In genomic region chr12:121765573-121765972, GRCh38 we compare ENCODE assay signal across 12 cellular contexts. TPM values are rescaled to one million over a fixed set of nuclear protein-coding genes. Genes with fewer than 3 reads are reported as not detected.
A peak's percentile ranks its signal among the peaks of the same experiment; 100 is the strongest.
DNase-seq lines count a peak whose midpoint lies in the region; ATAC-seq and TF ChIP-seq lines count a peak whose summit lies in the region.
"Had no signal": no experiment of that assay in that cellular context is flagged by ENCODE, and none has a peak within 500 bp of the region (broad histone marks: within the 10 kb centered on the region; RNA-seq: fewer than 3 reads in every experiment).

No MANE protein-coding gene starts in this region.

- POLR2A ChIA-PET in A673 (lab: Charles Lee; ENCODE audit: low non-redundant PET) (no interaction called here), HEK293 (lab: Yijun Ruan, JAX) (interaction anchor here (0.6 to 1.0 kb wide), 4 partner anchors 17 to 75 kb away, joined by 3 to 4 read pairs (median 4); no protein-coding TSS in a partner anchor)

- peak overlapping the region; percentile 99 for H3K27ac Mint-ChIP-seq in glutamatergic neuron (ENCODE audit: unreplicated experiment)

- H3K9me3 ChIP-seq in A673 (ENCODE audit: low read depth, low read length, poor library complexity, severe bottlenecking), result no peaks in the 10 kb centered on the region
- no peaks in the 10 kb centered on the region for H3K9me3 ChIP-seq in HEK293 (ENCODE audit: control insufficient read depth, insufficient read depth, low read depth, low read length)
- no peaks in the 10 kb centered on the region for H3K9me3 ChIP-seq in WERI-Rb-1 (ENCODE audit: severe bottlenecking)
- no peaks in the 10 kb centered on the region for H3K9me3 ChIP-seq in MM.1S (replicated peaks; ENCODE audit: insufficient read depth, low read length)
- H3K9me3 ChIP-seq in upper lobe of right lung, result no peaks in the 10 kb centered on the region
- H3K9me3 ChIP-seq: tibial artery had no signal

- intact Hi-C loops in A673 (cut with micrococcal nuclease; ENCODE audit: unreplicated experiment), result no loop called here
- intact Hi-C loops in upper lobe of right lung (cut with DNase I), result no loop called here

- H2AFZ ChIP-seq in MM.1S (ENCODE audit: low read length), result no peak overlapping the region

- no peak overlapping the region for H3K27ac ChIP-seq in A673 (ENCODE audit: low read depth, low read length, poor library complexity, severe bottlenecking)
- no peak overlapping the region for H3K27ac ChIP-seq in HEK293 (ENCODE audit: extremely low read depth, low read depth, low read length)
- H3K27ac ChIP-seq in WERI-Rb-1, result peak overlapping the region; percentile 94
- H3K27ac ChIP-seq in MM.1S (ENCODE audit: low read length), result no peak overlapping the region
- H3K27ac ChIP-seq in upper lobe of right lung, result no peak overlapping the region
- H3K27ac ChIP-seq: tibial artery had no signal

- no peak overlapping the region for H3K4me3 Mint-ChIP-seq in glutamatergic neuron (ENCODE audit: unreplicated experiment)

- ATAC-seq in GM18517 (IDR thresholded peaks at IDR 0.05; ENCODE audit: unreplicated experiment) (no peak), upper lobe of right lung (no peak), GM21447 (IDR thresholded peaks at IDR 0.05; ENCODE audit: unreplicated experiment) (no peak)

- DNase-seq in A673 (ENCODE audit: low spot score) (peak; percentile 74), WERI-Rb-1 (peak; percentile 86), glutamatergic neuron (peak; percentile 48), MM.1S (no peak), upper lobe of right lung (no peak)
- DNase-seq: C1 segment of cervical spinal cord; effector CD8-positive, alpha-beta T cell; NCI-H146; tibial artery had no signal

- H3K36me3 Mint-ChIP-seq in glutamatergic neuron (ENCODE audit: unreplicated experiment), result no peaks in the 10 kb centered on the region

- H3K27me3 ChIP-seq in A673 (replicated peaks; ENCODE audit: insufficient read depth, low read depth, low read length, poor library complexity), result no peaks in the 10 kb centered on the region
- no peaks in the 10 kb centered on the region for H3K27me3 ChIP-seq in WERI-Rb-1 (ENCODE audit: insufficient read depth, low read depth, severe bottlenecking)
- no peaks in the 10 kb centered on the region for H3K27me3 ChIP-seq in MM.1S (replicated peaks; ENCODE audit: insufficient read depth, low read length)
- no peaks in the 10 kb centered on the region for H3K27me3 ChIP-seq in upper lobe of right lung
- H3K27me3 ChIP-seq: tibial artery had no signal

- no TSS peak for BruUV-seq in A673 (replicated peaks; lab: Mats Ljungman, UMichigan)

- no peaks in the 10 kb centered on the region for H4K20me1 ChIP-seq in MM.1S (ENCODE audit: insufficient read depth, low read length)

- H3K4me1 ChIP-seq in A673 (ENCODE audit: insufficient read depth, low read length, poor library complexity, severe bottlenecking) (no peaks in the 10 kb centered on the region), HEK293 (ENCODE audit: control insufficient read depth, insufficient read depth, low read length) (peaks cover 8% of the 10 kb centered on the region), MM.1S (ENCODE audit: low read length) (no peaks in the 10 kb centered on the region), upper lobe of right lung (no peaks in the 10 kb centered on the region)

- H3K9me3 Mint-ChIP-seq in glutamatergic neuron (ENCODE audit: unreplicated experiment), result peaks cover 20% of the 10 kb centered on the region

- H3K4me2 ChIP-seq in MM.1S (ENCODE audit: low read depth, low read length), result no peak overlapping the region

- no peak overlapping the region for H3K9ac ChIP-seq in MM.1S (ENCODE audit: low read length)

- peaks cover 14% of the 10 kb centered on the region for H3K27me3 Mint-ChIP-seq in glutamatergic neuron (ENCODE audit: unreplicated experiment)

- TF ChIP-seq CTCF in A673 (conservative IDR thresholded peaks at IDR 0.05; ENCODE audit: low read depth, low read length), result no peak
- TF ChIP-seq CTCF in HEK293 (tag by site-specific recombination; IDR thresholded peaks at IDR 0.05), result no peak
- no peak for TF ChIP-seq CTCF in WERI-Rb-1 (IDR thresholded peaks at IDR 0.05; ENCODE audit: low read depth, low read length)
- TF ChIP-seq CTCF in glutamatergic neuron (IDR thresholded peaks at IDR 0.05; ENCODE audit: partially characterized antibody, unreplicated experiment), result no peak
- no peak for TF ChIP-seq CTCF in MM.1S (IDR thresholded peaks at IDR 0.05; ENCODE audit: low read length)
- TF ChIP-seq CTCF in upper lobe of right lung (IDR thresholded peaks at IDR 0.05), result no peak

- no peaks in the 10 kb centered on the region for H3K79me2 ChIP-seq in MM.1S (ENCODE audit: low read length)

- peaks cover 44% of the 10 kb centered on the region for H3K4me1 Mint-ChIP-seq in glutamatergic neuron (ENCODE audit: low read depth, unreplicated experiment)

- H3K4me3 ChIP-seq in A673 (ENCODE audit: low read depth, low read length, poor library complexity, severe bottlenecking), result no peak overlapping the region
- H3K4me3 ChIP-seq in HEK293 (ENCODE audit: low read depth, low read length), result no peak overlapping the region
- H3K4me3 ChIP-seq in WERI-Rb-1 (ENCODE audit: low read depth, low read length), result no peak overlapping the region
- no peak overlapping the region for H3K4me3 ChIP-seq in MM.1S (ENCODE audit: low read length)
- no peak overlapping the region for H3K4me3 ChIP-seq in upper lobe of right lung
- H3K4me3 ChIP-seq: tibial artery had no signal

- H3F3A ChIP-seq in MM.1S (ENCODE audit: insufficient read depth, low read length), result no peaks in the 10 kb centered on the region

- CTCF ChIA-PET in A673 (lab: Charles Lee) (interaction anchor here (0.6 kb wide), 1 partner anchor 29 kb away, joined by 3 read pairs; no protein-coding TSS in a partner anchor), HEK293 (lab: Yijun Ruan, JAX) (interaction anchor here (0.6 to 3.3 kb wide), 6 partner anchors 11 to 289 kb away, joined by 3 to 20 read pairs (median 4); partner anchors contain the start of gene RHOF)

- H3K9me2 ChIP-seq in MM.1S (replicated peaks; ENCODE audit: insufficient read depth, low read length), result no peaks in the 10 kb centered on the region

- H3K36me3 ChIP-seq in A673 (ENCODE audit: insufficient read depth, low read length, poor library complexity, severe bottlenecking) (no peaks in the 10 kb centered on the region), HEK293 (ENCODE audit: control insufficient read depth in 2 of 2, insufficient read depth in 1 of 2, low read length in 2 of 2) (no peaks in the 10 kb centered on the region; a peak in 1 of 3 replicates), WERI-Rb-1 (peaks cover 54% of the 10 kb centered on the region), MM.1S (replicated peaks; ENCODE audit: insufficient read depth, low read length) (no peaks in the 10 kb centered on the region), upper lobe of right lung (no peaks in the 10 kb centered on the region)

TF ChIP-seq in HEK293, 187 proteins besides CTCF, POLR2A, EP300 and RAD21 (continues in another document):
- peak; percentile 83 for TF ChIP-seq PATZ1 (tag by site-specific recombination; IDR thresholded peaks at IDR 0.05)
- peak; percentile 67 for TF ChIP-seq KLF17 (tag by site-specific recombination; IDR thresholded peaks at IDR 0.05)
- peak; percentile 97 for TF ChIP-seq ZNF394 (tag by site-specific recombination; IDR thresholded peaks at IDR 0.05; ENCODE audit: borderline replicate concordance)
- TF ChIP-seq ZNF629 (tag by site-specific recombination; IDR thresholded peaks at IDR 0.05), result peak; percentile 70
- peak; percentile 84 for TF ChIP-seq GLIS2 (tag by site-specific recombination; IDR thresholded peaks at IDR 0.05)
- 0 out of 2 replicates have a peak, but pooled peaks have one; percentile 55 for TF ChIP-seq ZNF24 (tag by site-specific recombination; IDR thresholded peaks at IDR 0.05)

RNA-seq across cellular contexts. Expression of gene RHOF, which starts 27.9 kb away (rescaled TPM):
- total RNA-seq in A673 (2021) (21.1 and 24.3 TPM in 2 replicates), glutamatergic neuron (ENCODE audit: unreplicated experiment) (31.1 TPM), upper lobe of right lung (41.0 TPM)

RNA-seq across cellular contexts. Expression of gene SETD1B, which starts 38.2 kb away (rescaled TPM):
- total RNA-seq in A673 (2021), result 23.8 and 24.5 TPM in 2 replicates
- total RNA-seq in glutamatergic neuron (ENCODE audit: unreplicated experiment), result 35.0 TPM
- total RNA-seq in upper lobe of right lung, result 18.4 TPM

RNA-seq across cellular contexts. Expression of gene TMEM120B, which starts 53.0 kb away (rescaled TPM):
- 21.3 and 22.3 TPM in 2 replicates for total RNA-seq in A673 (2021)
- total RNA-seq in glutamatergic neuron (ENCODE audit: unreplicated experiment), result 205 TPM
- total RNA-seq in upper lobe of right lung, result 17.1 TPM

Comparison
In these comparisons a context has a peak if more than half of its experiments do, and no peak if none do; other contexts are left out.
1. DNase-seq: peak in A673 (single experiment), WERI-Rb-1 (single experiment) and glutamatergic neuron (single experiment); none in MM.1S (single experiment) and upper lobe of right lung (single experiment).